Comparison of ENCODE assay signal across 19 cellular contexts in genomic region chrX:40081679-40082068, GRCh38. TPM values are rescaled to one million over a fixed set of nuclear protein-coding genes. Genes with fewer than 3 reads are reported as not detected.
A peak's percentile ranks its signal among the peaks of the same experiment; 100 is the strongest.
DNase-seq lines count a peak whose midpoint lies in the region; ATAC-seq and TF ChIP-seq lines count a peak whose summit lies in the region.
"Had no signal": no experiment of that assay in that cellular context is flagged by ENCODE, and none has a peak within 500 bp of the region (broad histone marks: within the 10 kb centered on the region; RNA-seq: fewer than 3 reads in every experiment).

No MANE protein-coding gene starts in this region.

- TF ChIP-seq EP300 in stomach (IDR thresholded peaks at IDR 0.05) = no peak

- intact Hi-C loops in Right ventricle myocardium superior (cut with DNase I) = loop anchor here (10.0 kb wide), 1 partner anchor 67 kb away; no protein-coding TSS in a partner anchor
- intact Hi-C loops in cardiac septum (cut with DNase I) = no loop called here
- intact Hi-C loops in thyroid gland (cut with DNase I) = no loop called here
- intact Hi-C loops in stomach (cut with DNase I; ENCODE audit: low total_unique reads) = no loop called here

- no peaks in the 10 kb centered on the region for H3K36me3 ChIP-seq in thyroid gland
- H3K36me3 ChIP-seq in stomach = peaks cover 0 to 5% (median 0%) of the 10 kb centered on the region in 4 donors
- H3K36me3 ChIP-seq: breast epithelium, suprapubic skin had no signal

- H3K4me3 ChIP-seq in thyroid gland (replicated peaks in 1 of 3) (no peak overlapping the region), stomach (no peak overlapping the region)
- H3K4me3 ChIP-seq: breast epithelium, suprapubic skin had no signal

- peak overlapping the region; percentile 82 for H3K27ac ChIP-seq in RWPE1
- H3K27ac ChIP-seq in thyroid gland = no peak overlapping the region
- peak overlapping the region in 1 of 5 donors; percentile 85 for H3K27ac ChIP-seq in stomach
- H3K27ac ChIP-seq: breast epithelium, HL-60, suprapubic skin had no signal

- TF ChIP-seq CTCF in RWPE1 (conservative IDR thresholded peaks at IDR 0.05; ENCODE audit: low read depth) (no peak), thyroid gland (IDR thresholded peaks at IDR 0.05) (no peak), stomach (IDR thresholded peaks at IDR 0.05) (no peak)

- TF ChIP-seq POLR2A in thyroid gland (IDR thresholded peaks at IDR 0.05) (no peak), stomach (IDR thresholded peaks at IDR 0.05) (no peak)

- peak; percentile 44 for ATAC-seq in Right ventricle myocardium superior (ENCODE audit: poor library complexity)
- ATAC-seq in left lobe of liver = peak; percentile 7
- ATAC-seq: activated CD8-positive, alpha-beta T cell treated with anti-CD3 and anti-CD28 coated beads, Interleukin-2, amount 10 ng/mL, durations not matched to agents 7 days and 5 days had no signal

- CTCF ChIA-PET in RWPE1 (lab: Yijun Ruan, JAX) = interaction anchor here (0.6 kb wide), 1 partner anchor 266 kb away, joined by 3 read pairs; no protein-coding TSS in a partner anchor

- H3K9me3 ChIP-seq in thyroid gland (no peaks in the 10 kb centered on the region), stomach (peaks cover 0 to 5% (median 0%) of the 10 kb centered on the region in 4 donors)
- H3K9me3 ChIP-seq: breast epithelium, suprapubic skin had no signal

- H3K27me3 ChIP-seq in thyroid gland = no peaks in the 10 kb centered on the region
- H3K27me3 ChIP-seq in stomach = peaks cover 0 to 19% (median 0%) of the 10 kb centered on the region in 3 donors
- H3K27me3 ChIP-seq: suprapubic skin had no signal

- DNase-seq in Right ventricle myocardium superior (no peak), cardiac septum (ENCODE audit: low spot score) (no peak), RWPE1 (ENCODE audit: low spot score) (no peak), left lobe of liver (ENCODE audit: low spot score) (no peak), thyroid gland (peak; percentile 50 to 59), NCI-H1694 treated with DMSO at 0.1 percent for 48 hours (lab: John Stamatoyannopoulos, UW) (no peak), SW 1271 (lab: John Stamatoyannopoulos, UW) (no peak), stomach (no peak)
- DNase-seq: activated CD8-positive, alpha-beta T cell treated with anti-CD3 and anti-CD28 coated beads, Interleukin-2, amount 10 ng/mL, durations not matched to agents 7 days and 5 days; activated naive CD8-positive, alpha-beta T cell treated with anti-CD3 and anti-CD28 coated beads for 36 hours; Calu3; GOT3; midbrain; NCI-H2107; occipital lobe; stimulated activated CD4-positive, alpha-beta T cell treated with anti-CD3 and anti-CD28 coated beads, Interleukin-4, amount 100 ng/mL, for 24 hours had no signal

- POLR2A ChIA-PET in RWPE1 (lab: Yijun Ruan, JAX; ENCODE audit: low non-redundant PET) = no interaction called here

- WGBS in thyroid gland, 2 donors = 27 to 38% methylated on average over 2 of the region's 4 CpGs
- WGBS in stomach, 5 donors = 19 to 57% (median 31%) methylated on average over 3 to 4 of the region's 4 CpGs

- peaks cover 25 to 49% of the 10 kb centered on the region in 2 donors for H3K4me1 ChIP-seq in thyroid gland
- H3K4me1 ChIP-seq in stomach = peaks cover 34 to 80% (median 55%) of the 10 kb centered on the region in 4 donors
- H3K4me1 ChIP-seq: breast epithelium had no signal

RNA-seq across cellular contexts. Expression of gene BCOR, which starts 16.1 kb away (rescaled TPM):
- total RNA-seq in Right ventricle myocardium superior = 14.0 TPM
- 24.2 TPM for total RNA-seq in cardiac septum
- total RNA-seq in left lobe of liver = 10.5 TPM
- total RNA-seq in thyroid gland = 10 to 100 TPM; 30.9 to 67.4 (median 42.4) TPM
- 10 to 100 TPM; 11.0 to 45.5 (median 34.8) TPM for total RNA-seq in stomach
- polyA plus RNA-seq in stomach = 10 to 100 TPM in 1 of 3 donors, 1 to 10 TPM in 2; 4.4 to 11.8 (median 5.0) TPM

Comparison
In these comparisons a context has a peak if more than half of its experiments do, and no peak if none do; other contexts are left out.
1. DNase-seq: peak in thyroid gland (2 of 2); none in Right ventricle myocardium superior (single experiment), cardiac septum (single experiment), RWPE1 (single experiment), left lobe of liver (single experiment), NCI-H1694 treated with DMSO at 0.1 percent for 48 hours (single experiment), SW 1271 (0 of 2) and stomach (single experiment).